In genomic region chr7:84786073-84786472, GRCh38 we compare ENCODE assay signal across 20 cellular contexts.
DNase-seq lines count a peak whose midpoint lies in the region; ATAC-seq and TF ChIP-seq lines count a peak whose summit lies in the region.
"Had no signal": no experiment of that assay in that cellular context is flagged by ENCODE, and none has a peak within 500 bp of the region (broad histone marks: within the 10 kb centered on the region; RNA-seq: fewer than 3 reads in every experiment).

No MANE protein-coding gene starts in this region.

- H3K23ac ChIP-seq in H9 (ENCODE audit: insufficient read length, low read depth, low read length): no peak overlapping the region

- H4K91ac ChIP-seq in H9 (ENCODE audit: insufficient read length, low read depth, low read length): no peak overlapping the region

- H3K27ac Mint-ChIP-seq in H9: no peak overlapping the region; a peak in 1 of 7 replicates
- no peak overlapping the region for H3K27ac Mint-ChIP-seq in CD8-positive, alpha-beta T cell
- H3K27ac Mint-ChIP-seq: CD4-positive, CD25-positive, alpha-beta regulatory T cell had no signal

- H3K27ac ChIP-seq in H9 (ENCODE audit: insufficient read length, low read depth, low read length) (no peak overlapping the region), Panc1 (ENCODE audit: low read length) (peak overlapping the region; percentile 17; the same call in 1 of the 2 replicates), foreskin keratinocyte (no peak overlapping the region), right atrium auricular region (no peak overlapping the region)
- H3K27ac ChIP-seq in CD8-positive, alpha-beta T cell (ENCODE audit: low read depth, low read length): no peak overlapping the region
- H3K27ac ChIP-seq: A549 had no signal

- DNase-seq in BE2C (no peak), H9 (no peak), Panc1 (ENCODE audit: low read depth, low spot score) (no peak), foreskin keratinocyte (no peak), right atrium auricular region (ENCODE audit: low spot score) (no peak)
- DNase-seq in CD8-positive, alpha-beta T cell: no peak
- DNase-seq: CD4-positive, CD25-positive, alpha-beta regulatory T cell; COR-L47; DMS 273 treated with DMSO at 0.1 percent for 48 hours; GOT3; Kasumi-1; NCI-H1048; NCI-H1417 treated with DMSO at 0.1 percent for 48 hours; NCI-H187; NCI-H226; NCI-H510A treated with DMSO at 0.1 percent for 48 hours; NCI-H748 treated with DMSO at 0.1 percent for 48 hours; Right ventricle myocardium superior had no signal

- no peak for ATAC-seq in Panc1
- peak; percentile 11 for ATAC-seq in foreskin keratinocyte
- ATAC-seq in HG03280 (IDR thresholded peaks at IDR 0.05; ENCODE audit: unreplicated experiment): no peak
- ATAC-seq in CD8-positive, alpha-beta T cell: no peak
- ATAC-seq: A549 had no signal

- H3K27me3 ChIP-seq in BE2C: no peaks in the 10 kb centered on the region
- no peaks in the 10 kb centered on the region for H3K27me3 ChIP-seq in H9 (ENCODE audit: insufficient read depth, low read length)
- no peaks in the 10 kb centered on the region for H3K27me3 ChIP-seq in Panc1 (ENCODE audit: control insufficient read depth, insufficient read depth, low read length)
- H3K27me3 ChIP-seq in foreskin keratinocyte: no peaks in the 10 kb centered on the region
- H3K27me3 ChIP-seq in right atrium auricular region: no peaks in the 10 kb centered on the region
- H3K27me3 ChIP-seq in CD8-positive, alpha-beta T cell (ENCODE audit: insufficient read depth, low read length): peaks cover 3% of the 10 kb centered on the region

- H3K36me3 ChIP-seq in BE2C (no peaks in the 10 kb centered on the region), Panc1 (ENCODE audit: control insufficient read depth, insufficient read depth, low read length) (no peaks in the 10 kb centered on the region), right atrium auricular region (no peaks in the 10 kb centered on the region)
- no peaks in the 10 kb centered on the region for H3K36me3 ChIP-seq in CD8-positive, alpha-beta T cell (ENCODE audit: insufficient read depth, low read length)

- H2BK15ac ChIP-seq in H9 (ENCODE audit: low read depth, low read length): no peak overlapping the region

- no peaks in the 10 kb centered on the region for H4K20me1 ChIP-seq in H9 (ENCODE audit: control insufficient read depth, insufficient read depth, insufficient read length)

- H3K4me1 ChIP-seq in BE2C: no peaks in the 10 kb centered on the region
- H3K4me1 ChIP-seq in H9 (ENCODE audit: insufficient read depth, low read length): no peaks in the 10 kb centered on the region
- H3K4me1 ChIP-seq in Panc1 (ENCODE audit: control insufficient read depth, insufficient read depth, low read length): peaks cover 3% of the 10 kb centered on the region; the same call in 1 of the 2 replicates
- no peaks in the 10 kb centered on the region for H3K4me1 ChIP-seq in foreskin keratinocyte
- no peaks in the 10 kb centered on the region for H3K4me1 ChIP-seq in right atrium auricular region
- H3K4me1 ChIP-seq in CD8-positive, alpha-beta T cell (ENCODE audit: insufficient read depth, low read length): no peaks in the 10 kb centered on the region

- no peak overlapping the region for H4K8ac ChIP-seq in H9 (replicated peaks; ENCODE audit: insufficient read length, low read depth, low read length)

- WGBS in H9 (ENCODE audit: extremely low coverage, insufficient read length, low lambda C conversion rate): no CpG with 5 or more reads among the region's 2 CpGs

- H3K4me2 ChIP-seq in H9 (ENCODE audit: insufficient read depth, insufficient read length, low read length): no peak overlapping the region
- H3K4me2 ChIP-seq: A549 had no signal

- H3K9ac ChIP-seq in H9 (ENCODE audit: extremely low read depth, insufficient read length, low read length): no peak overlapping the region

- in situ Hi-C loops in Panc1 (cut with HindIII; ENCODE audit: low pct_unique_long_range_greater_than_20kb, low sequenced_read_pairs): no loop called here

- no peak overlapping the region for H3K18ac ChIP-seq in H9 (ENCODE audit: insufficient read length, low read depth, low read length)

- no TSS peak for BruUV-seq in Panc1 (replicated peaks; lab: Mats Ljungman, UMichigan)

- H3K79me2 ChIP-seq in H9 (ENCODE audit: insufficient read depth, low read length): no peaks in the 10 kb centered on the region

- H3K79me1 ChIP-seq in H9 (ENCODE audit: insufficient read depth, low read depth, low read length, poor library complexity, severe bottlenecking): no peaks in the 10 kb centered on the region

- no peak overlapping the region for H4K5ac ChIP-seq in H9 (ENCODE audit: insufficient read length, low read depth, low read length)

- H3K4me3 ChIP-seq in BE2C (ENCODE audit: low read depth, low read length): no peak overlapping the region
- no peak overlapping the region for H3K4me3 ChIP-seq in Panc1 (ENCODE audit: low read depth in 2 of 2, low read length in 2 of 2)
- H3K4me3 ChIP-seq in right atrium auricular region: no peak overlapping the region
- H3K4me3 ChIP-seq in CD8-positive, alpha-beta T cell (ENCODE audit: low read depth, low read length): no peak overlapping the region
- H3K4me3 ChIP-seq: A549 had no signal

- CTCF ChIA-PET in Panc1 (lab: Charles Lee): no interaction called here
- CTCF ChIA-PET in CD8-positive, alpha-beta T cell (lab: Charles Lee): no interaction called here

- no peak overlapping the region for H2BK5ac ChIP-seq in H9 (ENCODE audit: insufficient read length, low read length)

- H2BK12ac ChIP-seq in H9 (ENCODE audit: insufficient read length, low read depth, low read length): no peak overlapping the region

- H3K23me2 ChIP-seq in H9 (ENCODE audit: insufficient read length, low read depth, low read length, poor library complexity, severe bottlenecking): no peaks in the 10 kb centered on the region

- H2BK20ac ChIP-seq in H9 (ENCODE audit: low read depth, low read length, poor library complexity, severe bottlenecking): no peak overlapping the region

- H3K4ac ChIP-seq in H9 (ENCODE audit: low read depth, low read length): no peak overlapping the region

- H3K14ac ChIP-seq in H9 (ENCODE audit: insufficient read depth, low read length): no peak overlapping the region

- no peaks in the 10 kb centered on the region for H3K9me3 Mint-ChIP-seq in H9
- H3K9me3 Mint-ChIP-seq in CD8-positive, alpha-beta T cell: peaks cover 2% of the 10 kb centered on the region

- intact Hi-C loops in Panc1 (cut with micrococcal nuclease; ENCODE audit: unreplicated experiment): no loop called here
- intact Hi-C loops in CD8-positive, alpha-beta T cell (cut with DNase I, micrococcal nuclease): no loop called here

- no peak overlapping the region for H3T11ph ChIP-seq in H9 (ENCODE audit: low read length)

- no peaks in the 10 kb centered on the region for H3K27me3 Mint-ChIP-seq in H9 (ENCODE audit: low read depth)
- H3K27me3 Mint-ChIP-seq in CD8-positive, alpha-beta T cell (ENCODE audit: low read depth): no peaks in the 10 kb centered on the region
- H3K27me3 Mint-ChIP-seq: CD4-positive, CD25-positive, alpha-beta regulatory T cell had no signal

- H3K4me3 Mint-ChIP-seq in H9: no peak overlapping the region
- no peak overlapping the region for H3K4me3 Mint-ChIP-seq in CD8-positive, alpha-beta T cell
- H3K4me3 Mint-ChIP-seq: CD4-positive, CD25-positive, alpha-beta regulatory T cell had no signal

- TF ChIP-seq CTCF in BE2C (IDR thresholded peaks at IDR 0.05; ENCODE audit: low read depth, low read length): 0 out of 2 replicates have a peak, but pooled peaks have one; percentile 4
- peak; percentile 20; the same call in 1 of the 3 replicates for TF ChIP-seq CTCF in H9 (conservative IDR thresholded peaks at IDR 0.05)
- no peak for TF ChIP-seq CTCF in Panc1 (IDR thresholded peaks at IDR 0.05)
- no peak for TF ChIP-seq CTCF in foreskin keratinocyte (conservative IDR thresholded peaks at IDR 0.05)
- no peak for TF ChIP-seq CTCF in right atrium auricular region (IDR thresholded peaks at IDR 0.05)
- no peak for TF ChIP-seq CTCF in CD8-positive, alpha-beta T cell (IDR thresholded peaks at IDR 0.05)

- POLR2A ChIA-PET in Panc1 (lab: Charles Lee): no interaction called here
- POLR2A ChIA-PET in CD8-positive, alpha-beta T cell (lab: Charles Lee): no interaction called here

- H3K9me3 ChIP-seq in BE2C (no peaks in the 10 kb centered on the region), H9 (ENCODE audit: control insufficient read depth, low read depth, low read length) (no peaks in the 10 kb centered on the region), Panc1 (ENCODE audit: control insufficient read depth, insufficient read depth, low read depth, low read length) (no peaks in the 10 kb centered on the region), right atrium auricular region (no peaks in the 10 kb centered on the region)
- no peaks in the 10 kb centered on the region for H3K9me3 ChIP-seq in CD8-positive, alpha-beta T cell (ENCODE audit: low read length)
- H3K9me3 ChIP-seq: A549 had no signal

- H2AK5ac ChIP-seq in H9 (ENCODE audit: insufficient read length, low read length): no peak overlapping the region

- peaks cover 7 to 8% of the 10 kb centered on the region in 2 experiments for H3K4me1 Mint-ChIP-seq in H9
- H3K4me1 Mint-ChIP-seq in CD8-positive, alpha-beta T cell (ENCODE audit: low read depth): no peaks in the 10 kb centered on the region
- H3K4me1 Mint-ChIP-seq: CD4-positive, CD25-positive, alpha-beta regulatory T cell had no signal

- H3K56ac ChIP-seq in H9 (ENCODE audit: insufficient read length, low read depth, low read length): no peak overlapping the region

- no peak overlapping the region for H2BK120ac ChIP-seq in H9 (ENCODE audit: low read depth, low read length, poor library complexity, severe bottlenecking)

- H2AFZ ChIP-seq in H9 (ENCODE audit: low read length): no peak overlapping the region

- no peaks in the 10 kb centered on the region for H3K36me3 Mint-ChIP-seq in H9 (ENCODE audit: insufficient read depth in 1 of 3, low read depth in 3 of 3)
- no peaks in the 10 kb centered on the region for H3K36me3 Mint-ChIP-seq in CD8-positive, alpha-beta T cell
- H3K36me3 Mint-ChIP-seq: CD4-positive, CD25-positive, alpha-beta regulatory T cell had no signal

Comparison
In these comparisons a context has a peak if more than half of its experiments do, and no peak if none do; other contexts are left out.
1. CTCF ChIP-seq: peak in BE2C (single experiment) and H9 (single experiment); none in Panc1 (single experiment), foreskin keratinocyte (single experiment), right atrium auricular region (0 of 2) and CD8-positive, alpha-beta T cell (single experiment).